8 cellular contexts compared by ENCODE assay signal in the genomic region with DNA sequence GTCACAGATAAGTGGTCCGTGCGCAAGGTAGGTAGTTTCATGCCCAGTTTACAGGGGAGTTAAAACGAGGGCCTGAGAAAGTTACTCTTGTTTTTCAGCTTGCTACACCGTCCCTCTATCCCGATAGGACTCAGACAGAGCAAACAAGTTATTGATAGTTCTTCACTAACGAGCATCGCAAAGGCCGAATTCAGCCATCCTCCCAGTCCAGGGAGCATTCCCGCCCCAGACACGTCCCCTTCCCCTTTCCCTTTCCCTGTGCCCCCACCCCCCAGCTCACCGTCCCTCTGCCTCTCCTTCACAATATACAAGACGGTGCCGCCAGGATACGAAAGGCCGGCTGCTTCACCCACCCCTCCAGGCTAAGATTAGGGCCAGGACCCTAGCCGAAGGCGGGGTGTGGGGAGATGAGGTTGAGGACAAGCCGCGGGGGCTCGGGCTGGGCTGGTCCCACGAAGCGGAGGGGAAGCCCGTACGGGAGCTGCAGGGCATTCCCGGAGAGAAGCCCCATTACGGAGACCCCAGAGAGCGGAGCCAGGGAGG. TPM values are rescaled to one million over a fixed set of nuclear protein-coding genes. Genes with fewer than 3 reads are reported as not detected.
DNase-seq lines count a peak whose midpoint lies in the region; ATAC-seq and TF ChIP-seq lines count a peak whose summit lies in the region.

No MANE protein-coding gene starts in this region.

- intact Hi-C loops in mammary epithelial cell (cut with micrococcal nuclease): loop anchor here (1.0 kb wide), 1 partner anchor 28 kb away; no protein-coding TSS in a partner anchor
- intact Hi-C loops in tibial artery (cut with DNase I; ENCODE audit: low total_unique reads): no loop called here

- peak overlapping the region; percentile 72 for H3K27ac ChIP-seq in mammary epithelial cell (ENCODE audit: insufficient read depth, low read depth, low read length)
- peak overlapping the region; percentile 22 to 82 for H3K27ac ChIP-seq in liver (ENCODE audit: low read depth in 1 of 2, low read length in 2 of 2)
- H3K27ac ChIP-seq in tibial artery: peak overlapping the region; percentile 79 to 85

- TF ChIP-seq RAD21 in liver (IDR thresholded peaks at IDR 0.05): no peak

- H3K27me3 ChIP-seq in mammary epithelial cell (ENCODE audit: insufficient read depth, low read length) (no peaks in the 10 kb centered on the region), liver (ENCODE audit: control insufficient read depth in 4 of 4, insufficient read depth in 4 of 4, low read length in 3 of 4) (no peaks in the 10 kb centered on the region), tibial artery (no peaks in the 10 kb centered on the region)

- H3K4me3 ChIP-seq in mammary epithelial cell (replicated peaks in 1 of 3; ENCODE audit: insufficient read depth in 1 of 3, low read depth in 2 of 3, low read length in 3 of 3) (peak overlapping the region; percentile 80 to 100 (median 99)), liver (ENCODE audit: low read depth in 1 of 3, low read length in 3 of 3) (peak overlapping the region; percentile 68 to 97 (median 90)), tibial artery (peak overlapping the region; percentile 84 to 90)

- ATAC-seq in GM18873 (IDR thresholded peaks at IDR 0.05; ENCODE audit: low FRiP score, unreplicated experiment): no peak

- BruUV-seq in mammary epithelial cell (replicated peaks; lab: Mats Ljungman, UMichigan): no TSS peak

- H3K36me3 ChIP-seq in mammary epithelial cell (ENCODE audit: insufficient read depth, low read length) (peaks cover 14% of the 10 kb centered on the region), liver (ENCODE audit: control insufficient read depth in 4 of 4, insufficient read depth in 3 of 4, low read depth in 1 of 4, low read length in 3 of 4) (peaks cover 0 to 8% (median 5%) of the 10 kb centered on the region in 4 donors), tibial artery (peaks cover 4 to 19% (median 6%) of the 10 kb centered on the region in 3 donors)

- H3K4me1 ChIP-seq in mammary epithelial cell (ENCODE audit: insufficient read depth, low read length) (peaks cover 24% of the 10 kb centered on the region), liver (ENCODE audit: control insufficient read depth in 4 of 4, insufficient read depth in 4 of 4, low read length in 3 of 4) (peaks cover 6 to 34% (median 14%) of the 10 kb centered on the region in 4 donors), tibial artery (peaks cover 0 to 26% (median 10%) of the 10 kb centered on the region in 4 donors)

- DNase-seq in DMS53 (lab: John Stamatoyannopoulos, UW): peak; percentile 59
- no peak for DNase-seq in DMS53 treated with DMSO at 0.1 percent for 48 hours (lab: John Stamatoyannopoulos, UW; ENCODE audit: unreplicated experiment)
- peak; percentile 5 to 32 for DNase-seq in Kasumi-1 (lab: John Stamatoyannopoulos, UW)
- DNase-seq in mammary epithelial cell: peak; percentile 23
- DNase-seq in tibial artery: no peak
- no peak for DNase-seq in iPS-NIHi11 (ENCODE audit: low spot score)

- no peaks in the 10 kb centered on the region for H4K20me1 ChIP-seq in mammary epithelial cell (ENCODE audit: insufficient read depth, low read length)

- H3K9ac ChIP-seq in mammary epithelial cell (ENCODE audit: insufficient read depth, low read length): peak overlapping the region; percentile 91
- peak overlapping the region; percentile 68 to 96 for H3K9ac ChIP-seq in liver (ENCODE audit: low read depth in 1 of 2, low read length in 2 of 2)

- TF ChIP-seq CTCF in mammary epithelial cell (conservative IDR thresholded peaks at IDR 0.05 in 1 of 2, IDR thresholded peaks at IDR 0.05 in 1 of 2; ENCODE audit: extremely low read depth in 1 of 2, insufficient read depth in 1 of 2, low read depth in 1 of 2, low read length in 2 of 2) (no peak), liver (IDR thresholded peaks at IDR 0.05; ENCODE audit: low read depth, low read length, missing input control) (no peak), tibial artery (IDR thresholded peaks at IDR 0.05) (no peak)

- H3K4me2 ChIP-seq in mammary epithelial cell (ENCODE audit: insufficient read depth, low read depth, low read length): peak overlapping the region; percentile 96

- WGBS in mammary epithelial cell (ENCODE audit: low coverage, missing lambda C conversion rate): 2% methylated on average over 8 of the region's 27 CpGs
- WGBS in liver: 1% methylated on average over 27 of the region's 27 CpGs

- in situ Hi-C loops in mammary epithelial cell (cut with MboI; ENCODE audit: low sequenced_read_pairs in 2 of 2): no loop called here

- H2AFZ ChIP-seq in mammary epithelial cell (ENCODE audit: low read depth, low read length): peak overlapping the region; percentile 99

- CTCF ChIA-PET in mammary epithelial cell (lab: Charles Lee; ENCODE audit: low non-redundant PET): no interaction called here

- dilution Hi-C loops in mammary epithelial cell (cut with HindIII; ENCODE audit: low sequenced_read_pairs): no loop called here

- peaks cover 54% of the 10 kb centered on the region for H3K79me2 ChIP-seq in mammary epithelial cell (ENCODE audit: insufficient read depth, low read length)

- H3K9me3 ChIP-seq in mammary epithelial cell (replicated peaks; ENCODE audit: insufficient read depth, low read length): no peaks in the 10 kb centered on the region
- H3K9me3 ChIP-seq in liver (ENCODE audit: control insufficient read depth in 4 of 4, low read length in 3 of 4): no peaks in the 10 kb centered on the region
- no peaks in the 10 kb centered on the region for H3K9me3 ChIP-seq in tibial artery

TF ChIP-seq in liver, 16 proteins besides CTCF, POLR2A, EP300 and RAD21 (continues in another document):
- TF ChIP-seq FOXA2 (IDR thresholded peaks at IDR 0.05) (no peak), HNF4G (IDR thresholded peaks at IDR 0.05) (no peak), HNF4A (conservative IDR thresholded peaks at IDR 0.05) (no peak), SP1 (IDR thresholded peaks at IDR 0.05) (no peak), GABPA (IDR thresholded peaks at IDR 0.05 in 1 of 2, conservative IDR thresholded peaks at IDR 0.05 in 1 of 2) (no peak), MAX (IDR thresholded peaks at IDR 0.05) (no peak), NR2F2 (IDR thresholded peaks at IDR 0.05) (no peak), RXRA (IDR thresholded peaks at IDR 0.05) (no peak), ZBTB33 (IDR thresholded peaks at IDR 0.05) (no peak)
- TF ChIP-seq, protein P1, sequence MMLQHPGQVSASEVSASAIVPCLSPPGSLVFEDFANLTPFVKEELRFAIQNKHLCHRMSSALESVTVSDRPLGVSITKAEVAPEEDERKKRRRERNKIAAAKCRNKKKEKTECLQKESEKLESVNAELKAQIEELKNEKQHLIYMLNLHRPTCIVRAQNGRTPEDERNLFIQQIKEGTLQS (IDR thresholded peaks at IDR 0.05): no peak

RNA-seq across cellular contexts. Expression of gene KIAA1191, which starts 0.6 kb away (rescaled TPM):
- total RNA-seq in mammary epithelial cell (100 to 1,000 TPM in 1 of 2 donors, 10 to 100 TPM in 1; 99.0 to 204 TPM), liver (10 to 100 TPM; 31.1 to 31.8 TPM)
- polyA plus RNA-seq in mammary epithelial cell (130 TPM), liver (10 to 100 TPM; 25.7 to 37.2 TPM)
- polyA minus RNA-seq in mammary epithelial cell: 169 TPM

RNA-seq across cellular contexts. Expression of gene ARL10, which starts 4.3 kb away (rescaled TPM):
- total RNA-seq in mammary epithelial cell (10 to 100 TPM in 1 of 2 donors, under 1 TPM in 1; 0.56 to 10.7 TPM), liver (1 to 10 TPM; 2.1 to 2.2 TPM)
- polyA plus RNA-seq in mammary epithelial cell (1.8 TPM), liver (under 1 TPM; 0.35 to 0.93 TPM)
- 2.8 TPM for polyA minus RNA-seq in mammary epithelial cell

RNA-seq across cellular contexts. Expression of gene NOP16, which starts 27.4 kb away (rescaled TPM):
- total RNA-seq in mammary epithelial cell: 10 to 100 TPM in 1 of 2 donors, 1 to 10 TPM in 1; 8.7 to 61.4 TPM
- polyA plus RNA-seq in mammary epithelial cell: 103 TPM
- polyA minus RNA-seq in mammary epithelial cell: 22.5 TPM
- 10 to 100 TPM in 1 of 2 donors, 1 to 10 TPM in 1; 6.1 to 11.1 TPM for total RNA-seq in liver
- 10 to 100 TPM; 23.3 to 41.2 TPM for polyA plus RNA-seq in liver

RNA-seq across cellular contexts. Expression of gene HIGD2A, which starts 27.6 kb away (rescaled TPM):
- total RNA-seq in mammary epithelial cell (10 to 100 TPM; 30.3 to 93.0 TPM), liver (10 to 100 TPM; 18.4 to 42.6 TPM)
- polyA plus RNA-seq in mammary epithelial cell (141 TPM), liver (100 to 1,000 TPM in 1 of 2 donors, 10 to 100 TPM in 1; 93.0 to 127 TPM)
- polyA minus RNA-seq in mammary epithelial cell: 111 TPM

RNA-seq across cellular contexts. Expression of gene CLTB, which starts 55.4 kb away (rescaled TPM):
- 100 to 1,000 TPM; 166 to 323 TPM for total RNA-seq in mammary epithelial cell
- 332 TPM for polyA plus RNA-seq in mammary epithelial cell
- 114 TPM for polyA minus RNA-seq in mammary epithelial cell
- total RNA-seq in liver: 10 to 100 TPM; 14.2 to 30.9 TPM
- polyA plus RNA-seq in liver: 10 to 100 TPM; 46.2 to 49.4 TPM

Comparison
In these comparisons a context has a peak if more than half of its experiments do, and no peak if none do; other contexts are left out.
1. DNase-seq: peak in DMS53 (single experiment), Kasumi-1 (2 of 2) and mammary epithelial cell (single experiment); none in DMS53 treated with DMSO at 0.1 percent for 48 hours (single experiment), tibial artery (0 of 2) and iPS-NIHi11 (single experiment).
2. Peak in every context shown above with its lines, with median percentiles within 50 percentile points of each other: H3K27ac ChIP-seq and H3K4me3 ChIP-seq.